Comparison of ENCODE assay signal across 1 cellular context in the genomic region with DNA sequence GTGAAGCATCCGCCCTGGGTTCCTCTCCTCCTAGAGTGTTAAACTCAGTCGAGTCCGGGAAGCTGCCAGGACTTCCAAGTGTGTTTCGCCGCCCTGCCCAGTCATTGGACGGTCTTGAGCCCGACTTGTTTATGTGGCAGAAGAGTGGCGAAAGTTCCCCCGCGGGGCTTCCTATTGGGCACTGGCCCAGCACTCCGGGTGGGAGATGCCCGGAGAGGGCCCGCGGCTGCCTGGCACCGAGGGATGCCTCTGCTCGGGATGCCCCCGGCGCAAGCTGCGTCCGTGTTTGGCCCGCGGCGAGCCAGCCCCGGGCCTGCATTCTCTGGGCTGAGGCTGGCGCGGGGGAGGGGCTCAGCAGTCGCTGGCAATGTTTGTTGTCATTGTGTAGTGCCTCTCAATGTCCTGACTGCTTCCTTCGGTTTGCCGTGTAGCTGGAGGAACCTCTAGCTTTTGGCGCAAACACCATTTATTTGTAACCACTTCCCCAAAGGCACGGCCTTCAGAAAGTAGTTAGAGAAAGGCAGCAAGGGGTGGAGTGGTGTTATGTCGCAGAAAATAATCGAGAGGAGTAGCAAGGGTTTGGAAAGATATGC.
TF ChIP-seq lines count a peak whose summit lies in the region.

No MANE protein-coding gene starts in this region.

TF ChIP-seq in K562, 482 proteins besides CTCF, POLR2A, EP300 and RAD21 (continued from another document and continues in another):
- 0 out of 2 replicates have a peak, but pooled peaks have one; percentile 12 for TF ChIP-seq MYNN (IDR thresholded peaks at IDR 0.05)
- TF ChIP-seq MYNN (CRISPR knock-in tag; IDR thresholded peaks at IDR 0.05) = no peak
- TF ChIP-seq YY1 (IDR thresholded peaks at IDR 0.05; ENCODE audit: borderline replicate concordance in 1 of 3, control insufficient read depth in 1 of 3, extremely low read depth in 1 of 3, insufficient read depth in 3 of 3, insufficient read length in 1 of 3, insufficient replicate concordance in 2 of 3, low read depth in 1 of 3, low read length in 2 of 3) = peak in 1 of 3 experiments; percentile 42
- no peak for TF ChIP-seq GTF2A2 (tag; IDR thresholded peaks at IDR 0.05)
- TF ChIP-seq HOXB6 (CRISPR knock-in tag; IDR thresholded peaks at IDR 0.05; ENCODE audit: borderline replicate concordance) = no peak
- TF ChIP-seq FUS (optimal IDR thresholded peaks at IDR 0.05; ENCODE audit: low read depth, low read length) = no peak
- no peak for TF ChIP-seq CUX1 (CRISPR knock-in tag; IDR thresholded peaks at IDR 0.05)
- no peak for TF ChIP-seq CREB1 (IDR thresholded peaks at IDR 0.05)
- peak; percentile 13; the same call in 1 of the 2 replicates for TF ChIP-seq CREB1 (CRISPR knock-in tag; IDR thresholded peaks at IDR 0.05)
- 0 out of 2 replicates have a peak, but pooled peaks have one; percentile 16 for TF ChIP-seq NR4A1 (CRISPR knock-in tag; IDR thresholded peaks at IDR 0.05)
- TF ChIP-seq NR4A1 (tag; IDR thresholded peaks at IDR 0.05) = 0 out of 2 replicates have a peak, but pooled peaks have one; percentile 9
- TF ChIP-seq DDX20 (tag; IDR thresholded peaks at IDR 0.05; ENCODE audit: low read depth) = no peak
- TF ChIP-seq, protein P1, sequence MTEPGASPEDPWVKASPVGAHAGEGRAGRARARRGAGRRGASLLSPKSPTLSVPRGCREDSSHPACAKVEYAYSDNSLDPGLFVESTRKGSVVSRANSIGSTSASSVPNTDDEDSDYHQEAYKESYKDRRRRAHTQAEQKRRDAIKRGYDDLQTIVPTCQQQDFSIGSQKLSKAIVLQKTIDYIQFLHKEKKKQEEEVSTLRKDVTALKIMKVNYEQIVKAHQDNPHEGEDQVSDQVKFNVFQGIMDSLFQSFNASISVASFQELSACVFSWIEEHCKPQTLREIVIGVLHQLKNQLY (CRISPR knock-in tag; conservative IDR thresholded peaks at IDR 0.05) = no peak
- no peak for TF ChIP-seq THRAP3 (IDR thresholded peaks at IDR 0.05; ENCODE audit: borderline replicate concordance)
- peak; percentile 52 for TF ChIP-seq RBFOX2 (IDR thresholded peaks at IDR 0.05; ENCODE audit: low read depth, low read length)
- no peak for TF ChIP-seq ZNF511 (CRISPR knock-in tag; IDR thresholded peaks at IDR 0.05)
- no peak for TF ChIP-seq ZNF766 (CRISPR knock-in tag; conservative IDR thresholded peaks at IDR 0.05)
- peak in 1 of 2 experiments; percentile 16 for TF ChIP-seq E2F6 (IDR thresholded peaks at IDR 0.05; ENCODE audit: borderline replicate concordance in 1 of 2, extremely low read depth in 1 of 2, insufficient read depth in 1 of 2, insufficient read length in 1 of 2, low read depth in 1 of 2, low read length in 1 of 2, poor library complexity in 1 of 2, severe bottlenecking in 1 of 2)
- TF ChIP-seq, protein P2, sequence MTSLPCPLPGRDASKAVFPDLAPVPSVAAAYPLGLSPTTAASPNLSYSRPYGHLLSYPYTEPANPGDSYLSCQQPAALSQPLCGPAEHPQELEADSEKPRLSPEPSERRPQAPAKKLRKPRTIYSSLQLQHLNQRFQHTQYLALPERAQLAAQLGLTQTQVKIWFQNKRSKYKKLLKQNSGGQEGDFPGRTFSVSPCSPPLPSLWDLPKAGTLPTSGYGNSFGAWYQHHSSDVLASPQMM (CRISPR knock-in tag; IDR thresholded peaks at IDR 0.05) = no peak
- peak; percentile 38 to 48; a peak in 3 of 4 replicates for TF ChIP-seq NRF1 (conservative IDR thresholded peaks at IDR 0.05 in 1 of 2, IDR thresholded peaks at IDR 0.05 in 1 of 2)
- TF ChIP-seq FIP1L1 (IDR thresholded peaks at IDR 0.05; ENCODE audit: low read depth, low read length, poor library complexity, severe bottlenecking) = no peak
- peak; percentile 27; the same call in 1 of the 2 replicates for TF ChIP-seq KAT7 (CRISPR knock-in tag; IDR thresholded peaks at IDR 0.05; ENCODE audit: borderline replicate concordance)
- TF ChIP-seq FOXK2 (conservative IDR thresholded peaks at IDR 0.05 in 1 of 2, IDR thresholded peaks at IDR 0.05 in 1 of 2; ENCODE audit: low read depth in 2 of 2) = peak; percentile 65 to 73; a peak in 3 of 4 replicates
- no peak for TF ChIP-seq GTF2F1 (IDR thresholded peaks at IDR 0.05; ENCODE audit: low read depth, low read length)
- TF ChIP-seq NFYB (IDR thresholded peaks at IDR 0.05; ENCODE audit: extremely low read depth, insufficient read length) = peak; percentile 36
- TF ChIP-seq CREM (IDR thresholded peaks at IDR 0.05; ENCODE audit: low read depth) = peak; percentile 53; the same call in 1 of the 2 replicates
- TF ChIP-seq DMBX1 (CRISPR knock-in tag; IDR thresholded peaks at IDR 0.05; ENCODE audit: borderline replicate concordance) = no peak
- peak; percentile 64; the same call in 1 of the 2 replicates for TF ChIP-seq FOXP1 (CRISPR knock-in tag; IDR thresholded peaks at IDR 0.05)
- TF ChIP-seq SMAD4 (CRISPR knock-in tag; conservative IDR thresholded peaks at IDR 0.05) = 0 out of 2 replicates have a peak, but pooled peaks have one; percentile 31
- TF ChIP-seq ZNF551 (CRISPR knock-in tag; IDR thresholded peaks at IDR 0.05) = no peak
- TF ChIP-seq SIN3A (IDR thresholded peaks at IDR 0.05; ENCODE audit: borderline replicate concordance in 2 of 2, control insufficient read depth in 1 of 2, low read depth in 2 of 2, low read length in 2 of 2) = no peak; a peak in 1 of 4 replicates
- TF ChIP-seq NKRF (IDR thresholded peaks at IDR 0.05; ENCODE audit: borderline replicate concordance) = 0 out of 2 replicates have a peak, but pooled peaks have one; percentile 34
- TF ChIP-seq SP2 (IDR thresholded peaks at IDR 0.05; ENCODE audit: extremely low read depth, low read depth, low read length, poor library complexity, severe bottlenecking) = no peak
- no peak; the same call in 1 of the 2 replicates for TF ChIP-seq HDGF (IDR thresholded peaks at IDR 0.05)
- TF ChIP-seq ZNF23 (CRISPR knock-in tag; IDR thresholded peaks at IDR 0.05) = no peak
- TF ChIP-seq TFE3 (CRISPR knock-in tag; IDR thresholded peaks at IDR 0.05) = no peak
- no peak for TF ChIP-seq ZNF644 (tag; IDR thresholded peaks at IDR 0.05; ENCODE audit: low read depth)
- no peak for TF ChIP-seq CBX5 (IDR thresholded peaks at IDR 0.05; ENCODE audit: borderline replicate concordance, low read depth)
- no peak for TF ChIP-seq HCFC1 (IDR thresholded peaks at IDR 0.05; ENCODE audit: low read depth, low read length)
- TF ChIP-seq, protein P3, sequence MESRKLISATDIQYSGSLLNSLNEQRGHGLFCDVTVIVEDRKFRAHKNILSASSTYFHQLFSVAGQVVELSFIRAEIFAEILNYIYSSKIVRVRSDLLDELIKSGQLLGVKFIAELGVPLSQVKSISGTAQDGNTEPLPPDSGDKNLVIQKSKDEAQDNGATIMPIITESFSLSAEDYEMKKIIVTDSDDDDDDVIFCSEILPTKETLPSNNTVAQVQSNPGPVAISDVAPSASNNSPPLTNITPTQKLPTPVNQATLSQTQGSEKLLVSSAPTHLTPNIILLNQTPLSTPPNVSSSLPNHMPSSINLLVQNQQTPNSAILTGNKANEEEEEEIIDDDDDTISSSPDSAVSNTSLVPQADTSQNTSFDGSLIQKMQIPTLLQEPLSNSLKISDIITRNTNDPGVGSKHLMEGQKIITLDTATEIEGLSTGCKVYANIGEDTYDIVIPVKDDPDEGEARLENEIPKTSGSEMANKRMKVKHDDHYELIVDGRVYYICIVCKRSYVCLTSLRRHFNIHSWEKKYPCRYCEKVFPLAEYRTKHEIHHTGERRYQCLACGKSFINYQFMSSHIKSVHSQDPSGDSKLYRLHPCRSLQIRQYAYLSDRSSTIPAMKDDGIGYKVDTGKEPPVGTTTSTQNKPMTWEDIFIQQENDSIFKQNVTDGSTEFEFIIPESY (CRISPR knock-in tag; IDR thresholded peaks at IDR 0.05) = no peak
- TF ChIP-seq MCM2 (IDR thresholded peaks at IDR 0.05; ENCODE audit: low read depth) = no peak
- peak; percentile 37; the same call in 1 of the 2 replicates for TF ChIP-seq SOX6 (IDR thresholded peaks at IDR 0.05)
- TF ChIP-seq TSHZ1 (CRISPR knock-in tag; IDR thresholded peaks at IDR 0.05) = no peak
- TF ChIP-seq NFIC (IDR thresholded peaks at IDR 0.05) = peak; percentile 41
- no peak for TF ChIP-seq ELF4 (CRISPR knock-in tag; IDR thresholded peaks at IDR 0.05)
